13 cellular contexts compared by ENCODE assay signal in genomic region chr12:1319215-1319614, GRCh38.
DNase-seq lines count a peak whose midpoint lies in the region; ATAC-seq, FAIRE-seq and TF ChIP-seq lines count a peak whose summit lies in the region.
"Had no signal": no experiment of that assay in that cellular context is flagged by ENCODE, and none has a peak within 500 bp of the region (broad histone marks: within the 10 kb centered on the region; RNA-seq: fewer than 3 reads in every experiment).

No MANE protein-coding gene starts in this region.

- no peak overlapping the region for H2AFZ ChIP-seq in OCI-LY1 (ENCODE audit: low read length)

- no peak overlapping the region for H3K4me2 ChIP-seq in OCI-LY1 (ENCODE audit: low read length)

- H3K9ac ChIP-seq in OCI-LY1 (ENCODE audit: low read length) = no peak overlapping the region

- H3F3A ChIP-seq in OCI-LY1 (ENCODE audit: insufficient read depth, low read length) = no peaks in the 10 kb centered on the region

- TF ChIP-seq EP300 in esophagus muscularis mucosa (IDR thresholded peaks at IDR 0.05) = no peak

- no peaks in the 10 kb centered on the region for H3K27me3 Mint-ChIP-seq in naive thymus-derived CD8-positive, alpha-beta T cell

- H4K20me1 ChIP-seq in OCI-LY1 (ENCODE audit: insufficient read depth, low read length) = no peaks in the 10 kb centered on the region

- ATAC-seq in pancreas = peak in 2 of 4 donors; percentile 16 to 60
- no peak for ATAC-seq in naive thymus-derived CD8-positive, alpha-beta T cell

- H3K27me3 ChIP-seq in OCI-LY1 (ENCODE audit: insufficient read depth, low read length) (no peaks in the 10 kb centered on the region), esophagus muscularis mucosa (no peaks in the 10 kb centered on the region), pancreas (no peaks in the 10 kb centered on the region)
- H3K27me3 ChIP-seq: SJSA1 had no signal

- no peaks in the 10 kb centered on the region for H3K9me2 ChIP-seq in OCI-LY1 (ENCODE audit: low read depth, low read length)

- DNase-seq in GF-D8 (lab: John Stamatoyannopoulos, UW) (peak; percentile 33), esophagus muscularis mucosa (ENCODE audit: extremely low spot score) (no peak), pancreas (no peak), SKM-1 treated with dmso at 0.1 percent for 144 hours (lab: John Stamatoyannopoulos, UW; ENCODE audit: unreplicated experiment) (no peak), cerebellar cortex (ENCODE audit: low spot score) (no peak), AML-193 (lab: John Stamatoyannopoulos, UW) (no peak)
- DNase-seq in naive thymus-derived CD8-positive, alpha-beta T cell = no peak
- DNase-seq: activated CD4-positive, alpha-beta T cell treated with anti-CD3 and anti-CD28 coated beads for 48 hours had no signal

- POLR2A ChIA-PET in naive thymus-derived CD8-positive, alpha-beta T cell (lab: Charles Lee) = no interaction called here

- H3K4me1 ChIP-seq in OCI-LY1 (ENCODE audit: insufficient read depth, low read length, severe bottlenecking) (peaks cover 28% of the 10 kb centered on the region), esophagus muscularis mucosa (peaks cover 12 to 24% (median 20%) of the 10 kb centered on the region in 4 donors), pancreas (peaks cover 11 to 18% (median 14%) of the 10 kb centered on the region in 3 donors)
- H3K4me1 ChIP-seq: SJSA1 had no signal

- no peak overlapping the region for H3K27ac Mint-ChIP-seq in naive thymus-derived CD8-positive, alpha-beta T cell

- H3K36me3 ChIP-seq in OCI-LY1 (ENCODE audit: insufficient read depth, low read length) (peaks cover 16% of the 10 kb centered on the region), esophagus muscularis mucosa (peaks cover 0 to 6% (median 0%) of the 10 kb centered on the region in 4 donors), pancreas (no peaks in the 10 kb centered on the region)
- H3K36me3 ChIP-seq: SJSA1 had no signal

- intact Hi-C loops in esophagus muscularis mucosa (cut with DNase I) (no loop called here), pancreas (cut with DNase I) (no loop called here)

- 30% methylated on average over 2 of the region's 2 CpGs for whole genome bisulfite sequencing in esophagus muscularis mucosa
- WGBS in pancreas, 2 donors = 46 to 48% methylated on average over 2 of the region's 2 CpGs

- no peaks in the 10 kb centered on the region for H3K4me1 Mint-ChIP-seq in naive thymus-derived CD8-positive, alpha-beta T cell

- H3K79me2 ChIP-seq in OCI-LY1 (ENCODE audit: insufficient read depth, low read length) = no peaks in the 10 kb centered on the region

- H3K4me3 ChIP-seq in OCI-LY1 (ENCODE audit: low read depth, low read length, poor library complexity, severe bottlenecking) = no peak overlapping the region
- no peak overlapping the region for H3K4me3 ChIP-seq in esophagus muscularis mucosa
- H3K4me3 ChIP-seq in pancreas = no peak overlapping the region
- H3K4me3 ChIP-seq: lung, SJSA1 had no signal

- no peak overlapping the region for H3K4me3 Mint-ChIP-seq in naive thymus-derived CD8-positive, alpha-beta T cell
- H3K4me3 Mint-ChIP-seq: CD14-positive monocyte, H9 had no signal

- TF ChIP-seq POLR2A in esophagus muscularis mucosa (IDR thresholded peaks at IDR 0.05; ENCODE audit: low read depth) = no peak

- H3K9me3 Mint-ChIP-seq in naive thymus-derived CD8-positive, alpha-beta T cell = peaks cover 0 to 11% (median 0%) of the 10 kb centered on the region in 9 donors
- H3K9me3 Mint-ChIP-seq: H9 had no signal

- H3K9me3 ChIP-seq in OCI-LY1 (ENCODE audit: low read length) = no peaks in the 10 kb centered on the region; the same call in 1 of the 2 replicates
- H3K9me3 ChIP-seq in esophagus muscularis mucosa = peaks cover 0 to 9% (median 4%) of the 10 kb centered on the region in 4 donors
- no peaks in the 10 kb centered on the region for H3K9me3 ChIP-seq in pancreas
- H3K9me3 ChIP-seq: SJSA1 had no signal

- no peak for TF ChIP-seq CTCF in OCI-LY1 (IDR thresholded peaks at IDR 0.05; ENCODE audit: low read length)
- TF ChIP-seq CTCF in esophagus muscularis mucosa (IDR thresholded peaks at IDR 0.05) = no peak
- no peak for TF ChIP-seq CTCF in pancreas (IDR thresholded peaks at IDR 0.05)

- H3K27ac ChIP-seq in OCI-LY1 (ENCODE audit: low read depth, low read length, poor library complexity, severe bottlenecking) (peak overlapping the region; percentile 43), esophagus muscularis mucosa (replicated peaks in 1 of 4) (peak overlapping the region; percentile 33 to 66 (median 60)), pancreas (peak overlapping the region in 3 of 4 donors; percentile 30 to 71 (median 70))
- H3K27ac ChIP-seq: SJSA1 had no signal

- peak; percentile 71 for FAIRE-seq in pancreas (lab: Jason Lieb, UNC)

- peaks cover 8 to 43% (median 27%) of the 10 kb centered on the region in 3 donors for H3K36me3 Mint-ChIP-seq in naive thymus-derived CD8-positive, alpha-beta T cell
